Comparison of ENCODE assay signal across 8 cellular contexts in genomic region chr19:16714702-16715294, GRCh38. TPM values are rescaled to one million over a fixed set of nuclear protein-coding genes. Genes with fewer than 3 reads are reported as not detected.
DNase-seq lines count a peak whose midpoint lies in the region; ATAC-seq and TF ChIP-seq lines count a peak whose summit lies in the region.

No MANE protein-coding gene starts in this region.

- peak overlapping the region; percentile 42 for H3K4me3 Mint-ChIP-seq in activated B cell treated with CpG ODN at 0.5 μM for 24 hours
- no peak overlapping the region for H3K4me3 Mint-ChIP-seq in stimulated activated effector memory CD8-positive, alpha-beta T cell treated with anti-CD3 and anti-CD28 coated beads, Interleukin-12 subunit alpha, Interleukin-12 subunit beta, amount 100 ng/mL, for 72 hours

- H3K9me3 ChIP-seq in lung (ENCODE audit: control insufficient read depth in 2 of 2, insufficient read depth in 1 of 2, low read length in 1 of 2): no peaks in the 10 kb centered on the region

- H3K4me3 ChIP-seq in lung: no peak overlapping the region

- no peaks in the 10 kb centered on the region for H3K27me3 Mint-ChIP-seq in activated B cell treated with CpG ODN at 0.5 μM for 24 hours

- DNase-seq in SIG-M5 treated with dmso at 0.1 percent for 504 hours (lab: John Stamatoyannopoulos, UW; ENCODE audit: unreplicated experiment): peak; percentile 45
- no peak for DNase-seq in SIG-M5 (lab: John Stamatoyannopoulos, UW)
- peak; percentile 20 for DNase-seq in NCI-H2029 treated with DMSO at 0.1 percent for 48 hours (lab: John Stamatoyannopoulos, UW)
- peak; percentile 47 for DNase-seq in activated B cell treated with CpG ODN at 0.5 μM for 24 hours
- peak; percentile 71 for DNase-seq in dermis blood vessel endothelial cell
- peak; percentile 56 for DNase-seq in lung (ENCODE audit: low spot score)
- DNase-seq in stimulated activated effector memory CD8-positive, alpha-beta T cell treated with anti-CD3 and anti-CD28 coated beads, Interleukin-12 subunit alpha, Interleukin-12 subunit beta, amount 100 ng/mL, for 72 hours (ENCODE audit: low spot score in 2 of 2): peak; percentile 35 to 70

- H3K27ac ChIP-seq in lung (ENCODE audit: low read depth in 1 of 2, low read length in 1 of 2): no peak overlapping the region

- ATAC-seq in activated B cell treated with CpG ODN at 0.5 μM for 24 hours (ENCODE audit: low read depth) (peak; percentile 20), lung (ENCODE audit: insufficient read depth, low FRiP score) (no peak), HG02642 (IDR thresholded peaks at IDR 0.05; ENCODE audit: poor library complexity, unreplicated experiment) (no peak)
- ATAC-seq in stimulated activated effector memory CD8-positive, alpha-beta T cell treated with anti-CD3 and anti-CD28 coated beads, Interleukin-12 subunit alpha, Interleukin-12 subunit beta, amount 100 ng/mL, for 72 hours: no peak

- POLR2A ChIA-PET in activated B cell treated with CpG ODN at 0.5 μM for 24 hours (lab: Charles Lee): interaction anchor here (0.6 to 0.9 kb wide), 4 partner anchors 265 to 469 kb away, joined by 3 to 9 read pairs (median 4); no protein-coding TSS in a partner anchor

- H3K36me3 Mint-ChIP-seq in activated B cell treated with CpG ODN at 0.5 μM for 24 hours (ENCODE audit: low read depth): no peaks in the 10 kb centered on the region
- no peaks in the 10 kb centered on the region for H3K36me3 Mint-ChIP-seq in stimulated activated effector memory CD8-positive, alpha-beta T cell treated with anti-CD3 and anti-CD28 coated beads, Interleukin-12 subunit alpha, Interleukin-12 subunit beta, amount 100 ng/mL, for 72 hours

- H3K27ac Mint-ChIP-seq in activated B cell treated with CpG ODN at 0.5 μM for 24 hours: peak overlapping the region; percentile 81
- H3K27ac Mint-ChIP-seq in stimulated activated effector memory CD8-positive, alpha-beta T cell treated with anti-CD3 and anti-CD28 coated beads, Interleukin-12 subunit alpha, Interleukin-12 subunit beta, amount 100 ng/mL, for 72 hours: no peak overlapping the region

- intact Hi-C loops in activated B cell treated with CpG ODN at 0.5 μM for 24 hours (cut with micrococcal nuclease): loop anchor here (1.0 to 5.0 kb wide), 5 partner anchors 57 to 568 kb away; no protein-coding TSS in a partner anchor

- no peaks in the 10 kb centered on the region for H3K9me3 Mint-ChIP-seq in activated B cell treated with CpG ODN at 0.5 μM for 24 hours
- no peaks in the 10 kb centered on the region for H3K9me3 Mint-ChIP-seq in stimulated activated effector memory CD8-positive, alpha-beta T cell treated with anti-CD3 and anti-CD28 coated beads, Interleukin-12 subunit alpha, Interleukin-12 subunit beta, amount 100 ng/mL, for 72 hours

- H3K27me3 ChIP-seq in lung (ENCODE audit: control insufficient read depth, insufficient read depth): no peaks in the 10 kb centered on the region

- TF ChIP-seq CTCF in activated B cell treated with CpG ODN at 0.5 μM for 24 hours (IDR thresholded peaks at IDR 0.05) (peak; percentile 94), lung (IDR thresholded peaks at IDR 0.05; ENCODE audit: control extremely low read depth, extremely low read depth) (peak; percentile 45)

- H3K4me1 Mint-ChIP-seq in activated B cell treated with CpG ODN at 0.5 μM for 24 hours: peaks cover 54% of the 10 kb centered on the region
- H3K4me1 Mint-ChIP-seq in stimulated activated effector memory CD8-positive, alpha-beta T cell treated with anti-CD3 and anti-CD28 coated beads, Interleukin-12 subunit alpha, Interleukin-12 subunit beta, amount 100 ng/mL, for 72 hours: peaks cover 6% of the 10 kb centered on the region

- 26 to 28% methylated on average over 14 of the region's 14 CpGs for WGBS in lung, 2 donors

- CTCF ChIA-PET in activated B cell treated with CpG ODN at 0.5 μM for 24 hours (lab: Charles Lee): interaction anchor here (0.6 to 3.9 kb wide), 13 partner anchors 9 to 568 kb away, joined by 3 to 16 read pairs (median 3); partner anchors contain the start of gene SIN3B

- no peaks in the 10 kb centered on the region for H3K4me1 ChIP-seq in lung (ENCODE audit: control insufficient read depth in 2 of 2, insufficient read depth in 2 of 2, low read length in 2 of 2)

- H3K36me3 ChIP-seq in lung (ENCODE audit: control insufficient read depth in 2 of 2, insufficient read depth in 2 of 2, low read length in 2 of 2): no peaks in the 10 kb centered on the region

RNA-seq across cellular contexts. Expression of gene NWD1, which starts 4.8 kb away (rescaled TPM):
- total RNA-seq in activated B cell treated with CpG ODN at 0.5 μM for 24 hours: 0.02 and 0.04 TPM in 2 replicates
- under 0.01 TPM in 1 of 2 replicates, not detected in the other for total RNA-seq in dermis blood vessel endothelial cell
- 1 to 10 TPM; 7.3 to 7.6 TPM for total RNA-seq in lung
- 1 to 10 TPM in 1 of 2 donors, under 1 TPM in 1; 0.55 to 2.6 TPM for polyA plus RNA-seq in lung

RNA-seq across cellular contexts. Expression of gene TMEM38A, which starts 53.9 kb away (rescaled TPM):
- total RNA-seq in activated B cell treated with CpG ODN at 0.5 μM for 24 hours (3.1 and 4.0 TPM in 2 replicates), dermis blood vessel endothelial cell (2.0 and 2.7 TPM in 2 replicates), lung (1 to 10 TPM; 3.9 to 6.2 TPM)
- 1 to 10 TPM; 3.6 to 3.8 TPM for polyA plus RNA-seq in lung

RNA-seq across cellular contexts. Expression of gene SMIM7, which starts 54.9 kb away (rescaled TPM):
- total RNA-seq in activated B cell treated with CpG ODN at 0.5 μM for 24 hours (90.2 and 110 TPM in 2 replicates), dermis blood vessel endothelial cell (58.0 and 108 TPM in 2 replicates), lung (10 to 100 TPM; 78.8 to 78.9 TPM)
- polyA plus RNA-seq in lung: 10 to 100 TPM; 68.0 to 86.3 TPM
